Comparison of ENCODE assay signal across 14 cellular contexts in genomic region chr20:39775110-39775509, GRCh38.
DNase-seq lines count a peak whose midpoint lies in the region; ATAC-seq, FAIRE-seq and TF ChIP-seq lines count a peak whose summit lies in the region.
"Had no signal": no experiment of that assay in that cellular context is flagged by ENCODE, and none has a peak within 500 bp of the region (broad histone marks: within the 10 kb centered on the region; RNA-seq: fewer than 3 reads in every experiment).

No MANE protein-coding gene starts in this region.

- no peaks in the 10 kb centered on the region for H3K9me1 ChIP-seq in endothelial cell of umbilical vein (replicated peaks; ENCODE audit: control insufficient read depth, extremely low read depth, insufficient read depth, low read length)

- DNase-seq in AG08395 (ENCODE audit: low spot score) = peak; percentile 86
- peak; percentile 57 for DNase-seq in NCI-H1092 treated with DMSO at 0.1 percent for 48 hours (lab: John Stamatoyannopoulos, UW)
- DNase-seq in endothelial cell of umbilical vein (ENCODE audit: low read depth, low spot score) = peak; percentile 62
- DNase-seq in lung (ENCODE audit: low spot score) = peak; percentile 64
- DNase-seq in cerebellar cortex (ENCODE audit: low spot score) = no peak
- DNase-seq in HAP-1 (ENCODE audit: low spot score in 2 of 2) = no peak
- DNase-seq in G401 (ENCODE audit: low spot score) = no peak
- DNase-seq in NCI-H146 (lab: John Stamatoyannopoulos, UW) = no peak
- DNase-seq: activated B cell treated with CpG ODN at 0.5 μM for 24 hours; BE2C; effector memory CD8-positive, alpha-beta T cell; NCI-H187 treated with DMSO at 0.1 percent for 48 hours; occipital lobe had no signal

- WGBS in lung, 2 donors = 52 to 59% methylated on average over 3 of the region's 3 CpGs

- no peak for TF ChIP-seq POLR2A in endothelial cell of umbilical vein (IDR thresholded peaks at IDR 0.05; ENCODE audit: low read depth, low read length)

- no TSS peak for BruUV-seq in endothelial cell of umbilical vein (replicated peaks; lab: Mats Ljungman, UMichigan)

- H3K9ac ChIP-seq in endothelial cell of umbilical vein (replicated peaks; ENCODE audit: extremely low read depth, insufficient read depth, low read length) = no peak overlapping the region

- H4K20me1 ChIP-seq in endothelial cell of umbilical vein (replicated peaks; ENCODE audit: control insufficient read depth, extremely low read depth, insufficient read depth, low read length) = no peaks in the 10 kb centered on the region

- in situ Hi-C loops in HAP-1 (cut with MboI; ENCODE audit: low sequenced_read_pairs) (no loop called here), G401 (cut with HindIII; ENCODE audit: low sequenced_read_pairs) (no loop called here)

- no peak overlapping the region for H3K4me2 ChIP-seq in endothelial cell of umbilical vein (ENCODE audit: insufficient read depth, low read length)

- no peak overlapping the region for H2AFZ ChIP-seq in endothelial cell of umbilical vein (ENCODE audit: low read depth, low read length)

- CTCF ChIA-PET in endothelial cell of umbilical vein (lab: Charles Lee) = interaction anchor here (1.5 kb wide), 1 partner anchor 15 kb away, joined by 3 read pairs; no protein-coding TSS in a partner anchor

- H3K4me3 ChIP-seq in endothelial cell of umbilical vein (replicated peaks in 1 of 3; ENCODE audit: insufficient read depth in 1 of 3, low read depth in 1 of 3, low read length in 3 of 3) (no peak overlapping the region), lung (no peak overlapping the region), HAP-1 (no peak overlapping the region)

- H3K4me1 ChIP-seq in endothelial cell of umbilical vein (ENCODE audit: control insufficient read depth, extremely low read depth, insufficient read depth, low read length) (no peaks in the 10 kb centered on the region), lung (ENCODE audit: control insufficient read depth in 2 of 2, insufficient read depth in 2 of 2, low read length in 2 of 2) (no peaks in the 10 kb centered on the region), HAP-1 (no peaks in the 10 kb centered on the region)
- H3K4me1 ChIP-seq: BE2C had no signal

- no peaks in the 10 kb centered on the region for H3K79me2 ChIP-seq in endothelial cell of umbilical vein (ENCODE audit: control insufficient read depth, insufficient read depth, low read length)

- dilution Hi-C loops in endothelial cell of umbilical vein (cut with MboI; ENCODE audit: extremely low pct_ligation_motif_present, low sequenced_read_pairs) = no loop called here

- H3K36me3 ChIP-seq in endothelial cell of umbilical vein (ENCODE audit: control insufficient read depth in 2 of 2, extremely low read depth in 1 of 2, insufficient read depth in 2 of 2, low read length in 2 of 2) (no peaks in the 10 kb centered on the region), lung (ENCODE audit: control insufficient read depth in 2 of 2, insufficient read depth in 2 of 2, low read length in 2 of 2) (no peaks in the 10 kb centered on the region), HAP-1 (replicated peaks) (no peaks in the 10 kb centered on the region)
- H3K36me3 ChIP-seq: BE2C had no signal

- intact Hi-C loops in endothelial cell of umbilical vein (cut with micrococcal nuclease) = no loop called here

- POLR2A ChIA-PET in endothelial cell of umbilical vein (lab: Charles Lee) = no interaction called here

- H3K27ac ChIP-seq in endothelial cell of umbilical vein (ENCODE audit: insufficient read depth, low read depth, low read length) = no peak overlapping the region
- H3K27ac ChIP-seq in lung (ENCODE audit: low read depth in 1 of 2, low read length in 1 of 2) = no peak overlapping the region

- no peak for ATAC-seq in lung (ENCODE audit: insufficient read depth, low FRiP score)
- ATAC-seq: effector memory CD8-positive, alpha-beta T cell had no signal

- no peak for FAIRE-seq in endothelial cell of umbilical vein (lab: Jason Lieb, UNC)
- FAIRE-seq: RCC 7860 had no signal

- H3K27me3 ChIP-seq in endothelial cell of umbilical vein (ENCODE audit: control insufficient read depth in 2 of 2, insufficient read depth in 2 of 2, low read length in 2 of 2) (no peaks in the 10 kb centered on the region), lung (ENCODE audit: control insufficient read depth, insufficient read depth) (no peaks in the 10 kb centered on the region), HAP-1 (ENCODE audit: low read depth) (no peaks in the 10 kb centered on the region)
- H3K27me3 ChIP-seq: BE2C had no signal

- TF ChIP-seq CTCF in endothelial cell of umbilical vein (IDR thresholded peaks at IDR 0.05; ENCODE audit: extremely low read depth in 1 of 2, insufficient read depth in 1 of 2, low read depth in 1 of 2, low read length in 2 of 2) (no peak), lung (IDR thresholded peaks at IDR 0.05; ENCODE audit: control extremely low read depth, extremely low read depth) (no peak)

- H3K9me3 ChIP-seq in endothelial cell of umbilical vein (replicated peaks; ENCODE audit: control insufficient read depth, insufficient read depth, low read length) = no peaks in the 10 kb centered on the region
- peaks cover 0 to 3% of the 10 kb centered on the region in 2 donors for H3K9me3 ChIP-seq in lung (ENCODE audit: control insufficient read depth in 2 of 2, insufficient read depth in 1 of 2, low read length in 1 of 2)
- H3K9me3 ChIP-seq in HAP-1 = no peaks in the 10 kb centered on the region
- H3K9me3 ChIP-seq: BE2C had no signal

TF ChIP-seq in endothelial cell of umbilical vein, 7 proteins besides CTCF, POLR2A, EP300 and RAD21:
- TF ChIP-seq POLR2AphosphoS5 (IDR thresholded peaks at IDR 0.05; ENCODE audit: insufficient read depth, low read depth, low read length) (no peak), JUN (IDR thresholded peaks at IDR 0.05; ENCODE audit: borderline replicate concordance, insufficient read depth, insufficient read length, low read depth) (no peak), GATA2 (IDR thresholded peaks at IDR 0.05; ENCODE audit: insufficient read depth, insufficient read length, low read depth, low read length) (no peak), FOS (IDR thresholded peaks at IDR 0.05; ENCODE audit: borderline replicate concordance, insufficient read depth, low read length) (no peak), MAX (IDR thresholded peaks at IDR 0.05; ENCODE audit: insufficient read depth, insufficient read length) (no peak), EZH2 (IDR thresholded peaks at IDR 0.05; ENCODE audit: borderline replicate concordance, low read depth, low read length, severe bottlenecking) (no peak), MYC (IDR thresholded peaks at IDR 0.05; ENCODE audit: low read depth, low read length) (no peak)
TF ChIP-seq in endothelial cell of umbilical vein: peak in this region for 0.

Comparison
In these comparisons a context has a peak if more than half of its experiments do, and no peak if none do; other contexts are left out.
1. DNase-seq: peak in AG08395 (single experiment), NCI-H1092 treated with DMSO at 0.1 percent for 48 hours (single experiment), endothelial cell of umbilical vein (single experiment) and lung (single experiment); none in cerebellar cortex (single experiment), HAP-1 (0 of 2), G401 (single experiment) and NCI-H146 (single experiment).